ENCODE assay signal across 13 cellular contexts in genomic region chr10:77409697-77410471, GRCh38.
A peak's percentile ranks its signal among the peaks of the same experiment; 100 is the strongest.
DNase-seq lines count a peak whose midpoint lies in the region; TF ChIP-seq lines count a peak whose summit lies in the region.
"Had no signal": no experiment of that assay in that cellular context is flagged by ENCODE, and none has a peak within 500 bp of the region (broad histone marks: within the 10 kb centered on the region; RNA-seq: fewer than 3 reads in every experiment).

No MANE protein-coding gene starts in this region.

- peak overlapping the region; percentile 37 for H2BK15ac ChIP-seq in mesenchymal stem cell (ENCODE audit: low read depth, poor library complexity, severe bottlenecking)

- no peaks in the 10 kb centered on the region for H3K9me3 ChIP-seq in PC-9 (ENCODE audit: insufficient read depth, low read depth)
- H3K9me3 ChIP-seq in mesenchymal stem cell (ENCODE audit: control insufficient read depth, low read length) = no peaks in the 10 kb centered on the region
- H3K9me3 ChIP-seq in smooth muscle cell (replicated peaks; ENCODE audit: low read depth) = no peaks in the 10 kb centered on the region
- H3K9me3 ChIP-seq in osteoblast (ENCODE audit: low read depth, low read length) = no peaks in the 10 kb centered on the region
- H3K9me3 ChIP-seq: gastrocnemius medialis had no signal

- H3K4me1 ChIP-seq in PC-9 (replicated peaks; ENCODE audit: insufficient read depth) = peaks cover 38% of the 10 kb centered on the region
- H3K4me1 ChIP-seq in mesenchymal stem cell (ENCODE audit: control insufficient read depth, insufficient read depth, low read depth, low read length) = peaks cover 29% of the 10 kb centered on the region
- H3K4me1 ChIP-seq in smooth muscle cell (ENCODE audit: low read depth) = peaks cover 12% of the 10 kb centered on the region
- peaks cover 9% of the 10 kb centered on the region for H3K4me1 ChIP-seq in osteoblast (ENCODE audit: insufficient read depth, low read length)

- no peak overlapping the region for H3K27ac ChIP-seq in PC-9
- H3K27ac ChIP-seq in mesenchymal stem cell (ENCODE audit: low read length, poor library complexity, severe bottlenecking) = no peak overlapping the region
- H3K27ac ChIP-seq in smooth muscle cell (ENCODE audit: low read depth) = no peak overlapping the region
- H3K27ac ChIP-seq in osteoblast (ENCODE audit: low read depth, low read length) = no peak overlapping the region
- H3K27ac ChIP-seq: skin epidermis had no signal

- H2BK12ac ChIP-seq in mesenchymal stem cell (ENCODE audit: low read length in 2 of 2) = peak overlapping the region in 1 of 2 experiments; percentile 79

- H2BK5ac ChIP-seq in mesenchymal stem cell (ENCODE audit: low read depth, low read length, poor library complexity, severe bottlenecking) = no peak overlapping the region

- peak overlapping the region in 1 of 2 experiments; percentile 74 for H3K14ac ChIP-seq in mesenchymal stem cell (ENCODE audit: low read length in 2 of 2)

- H3K18ac ChIP-seq in mesenchymal stem cell (ENCODE audit: low read depth in 1 of 2, low read length in 2 of 2) = peak overlapping the region in 1 of 2 experiments; percentile 82

- no peaks in the 10 kb centered on the region for H3K36me3 Mint-ChIP-seq in progenitor cell of endocrine pancreas (ENCODE audit: insufficient read depth)

- H4K8ac ChIP-seq in mesenchymal stem cell (ENCODE audit: low read length) = peak overlapping the region; percentile 38

- H2BK120ac ChIP-seq in mesenchymal stem cell (ENCODE audit: low read depth, low read length) = no peak overlapping the region

- H2AK5ac ChIP-seq in mesenchymal stem cell (ENCODE audit: low read length, severe bottlenecking) = no peak overlapping the region

- H4K20me1 ChIP-seq in PC-9 (ENCODE audit: insufficient read depth) (0 out of 2 replicates have a peak, but pooled peaks cover 4% of the 10 kb centered on the region), smooth muscle cell (ENCODE audit: low read depth) (no peaks in the 10 kb centered on the region), osteoblast (ENCODE audit: insufficient read depth, low read length) (no peaks in the 10 kb centered on the region)

- H3K36me3 ChIP-seq in PC-9 (ENCODE audit: low read depth) = no peaks in the 10 kb centered on the region
- H3K36me3 ChIP-seq in mesenchymal stem cell (ENCODE audit: control insufficient read depth in 1 of 2, insufficient read depth in 2 of 2, low read depth in 1 of 2, low read length in 2 of 2) = no peaks in the 10 kb centered on the region
- H3K36me3 ChIP-seq in smooth muscle cell (ENCODE audit: low read depth) = no peaks in the 10 kb centered on the region
- H3K36me3 ChIP-seq in osteoblast (ENCODE audit: insufficient read depth, low read length) = no peaks in the 10 kb centered on the region
- H3K36me3 ChIP-seq: gastrocnemius medialis had no signal

- H3K9me3 Mint-ChIP-seq in progenitor cell of endocrine pancreas (ENCODE audit: low read depth) = no peaks in the 10 kb centered on the region

- TF ChIP-seq CTCF in LNCaP clone FGC (IDR thresholded peaks at IDR 0.05; ENCODE audit: control insufficient read depth, extremely low read depth, insufficient read depth) (no peak), PC-9 (conservative IDR thresholded peaks at IDR 0.05) (no peak), progenitor cell of endocrine pancreas (IDR thresholded peaks at IDR 0.05; ENCODE audit: unreplicated experiment) (no peak), smooth muscle cell (IDR thresholded peaks at IDR 0.05; ENCODE audit: borderline replicate concordance, insufficient read depth, poor library complexity, severe bottlenecking) (no peak), osteoblast (IDR thresholded peaks at IDR 0.05; ENCODE audit: extremely low read depth, low read depth, low read length) (no peak)

- no peak overlapping the region for H3K9ac ChIP-seq in mesenchymal stem cell (ENCODE audit: low read length)
- no peak overlapping the region for H3K9ac ChIP-seq in smooth muscle cell (ENCODE audit: low read depth)

- 80% methylated on average over 7 of the region's 7 CpGs for WGBS in mesenchymal stem cell
- 78% methylated on average over 7 of the region's 7 CpGs for WGBS in smooth muscle cell (ENCODE audit: low lambda C conversion rate)

- H3K23ac ChIP-seq in mesenchymal stem cell (ENCODE audit: low read length in 2 of 2) = peak overlapping the region in 1 of 2 experiments; percentile 57

- H3K4me1 Mint-ChIP-seq in progenitor cell of endocrine pancreas (ENCODE audit: low read depth) = peaks cover 16% of the 10 kb centered on the region

- H2AFZ ChIP-seq in PC-9 = no peak overlapping the region
- H2AFZ ChIP-seq in mesenchymal stem cell (ENCODE audit: low read depth, low read length) = no peak overlapping the region
- no peak overlapping the region for H2AFZ ChIP-seq in smooth muscle cell (ENCODE audit: low read depth)
- no peak overlapping the region for H2AFZ ChIP-seq in osteoblast (ENCODE audit: low read length)

- H3K4ac ChIP-seq in mesenchymal stem cell (ENCODE audit: low read depth in 1 of 2, low read length in 2 of 2) = no peak overlapping the region

- CTCF ChIA-PET in PC-9 (lab: Charles Lee) = no interaction called here

- H3K27me3 ChIP-seq in PC-9 (ENCODE audit: insufficient read depth, low read depth) = no peaks in the 10 kb centered on the region
- no peaks in the 10 kb centered on the region for H3K27me3 ChIP-seq in mesenchymal stem cell (ENCODE audit: control insufficient read depth in 1 of 2, insufficient read depth in 1 of 2, low read length in 2 of 2)
- H3K27me3 ChIP-seq in smooth muscle cell (ENCODE audit: low read depth) = no peaks in the 10 kb centered on the region
- H3K27me3 ChIP-seq in osteoblast (ENCODE audit: insufficient read depth, low read length) = no peaks in the 10 kb centered on the region
- H3K27me3 ChIP-seq: gastrocnemius medialis had no signal

- H3K4me2 ChIP-seq in PC-9 (peak overlapping the region; percentile 33), mesenchymal stem cell (ENCODE audit: low read length, poor library complexity, severe bottlenecking) (no peak overlapping the region), smooth muscle cell (no peak overlapping the region), osteoblast (ENCODE audit: insufficient read depth, low read length) (no peak overlapping the region)

- H3K4me3 Mint-ChIP-seq in progenitor cell of endocrine pancreas (ENCODE audit: low read depth) = no peak overlapping the region

- H3K79me1 ChIP-seq in mesenchymal stem cell (replicated peaks; ENCODE audit: low read length, poor library complexity, severe bottlenecking) = peaks cover 20% of the 10 kb centered on the region

- peak overlapping the region; percentile 81 for H4K91ac ChIP-seq in mesenchymal stem cell (ENCODE audit: low read length)

- peaks cover 45% of the 10 kb centered on the region for H3K27me3 Mint-ChIP-seq in progenitor cell of endocrine pancreas

- intact Hi-C loops in PC-9 (cut with micrococcal nuclease; ENCODE audit: unreplicated experiment) = loop anchor here (5.0 kb wide), 1 partner anchor 177 kb away; no protein-coding TSS in a partner anchor

- POLR2A ChIA-PET in PC-9 (lab: Charles Lee; ENCODE audit: unreplicated experiment) = no interaction called here

- H3K27ac Mint-ChIP-seq in progenitor cell of endocrine pancreas = no peak overlapping the region

- H3K4me3 ChIP-seq in LNCaP clone FGC (ENCODE audit: low read depth, low read length) = no peak overlapping the region
- H3K4me3 ChIP-seq in PC-9 = no peak overlapping the region
- no peak overlapping the region for H3K4me3 ChIP-seq in mesenchymal stem cell (ENCODE audit: insufficient read depth in 1 of 2, low read depth in 1 of 2, low read length in 2 of 2)
- H3K4me3 ChIP-seq in smooth muscle cell = no peak overlapping the region
- no peak overlapping the region for H3K4me3 ChIP-seq in osteoblast (ENCODE audit: insufficient read depth, low read length)
- H3K4me3 ChIP-seq: gastrocnemius medialis, skin epidermis had no signal

- no peaks in the 10 kb centered on the region for H3K9me2 ChIP-seq in PC-9 (ENCODE audit: insufficient read depth)

- H3F3A ChIP-seq in PC-9 (ENCODE audit: insufficient read depth, low read depth) = peaks cover 21% of the 10 kb centered on the region; the same call in 1 of the 2 replicates
- H3F3A ChIP-seq in smooth muscle cell (ENCODE audit: low read depth) = no peaks in the 10 kb centered on the region

- DNase-seq in DMS53 treated with DMSO at 0.1 percent for 48 hours (lab: John Stamatoyannopoulos, UW; ENCODE audit: unreplicated experiment) = peak; percentile 92
- DNase-seq in LNCaP clone FGC (ENCODE audit: low read depth) = peak; percentile 63
- DNase-seq in PC-9 = peak; percentile 86 to 92
- DNase-seq in mesenchymal stem cell = no peak
- DNase-seq in EL = no peak
- no peak for DNase-seq in progenitor cell of endocrine pancreas (ENCODE audit: low spot score, unreplicated experiment)
- no peak for DNase-seq in smooth muscle cell (lab: John Stamatoyannopoulos, UW; ENCODE audit: unreplicated experiment)
- DNase-seq in osteoblast (ENCODE audit: insufficient read length, low spot score, missing footprints) = no peak
- DNase-seq: activated naive CD4-positive, alpha-beta T cell treated with anti-CD3 and anti-CD28 coated beads, Interleukin-2, amount 50 U/mL, for 16 hours; DND-41; stimulated activated CD8-positive, alpha-beta memory T cell treated with anti-CD3 and anti-CD28 coated beads, Interleukin-4, amount 100 ng/mL, for 48 hours had no signal

- H3K79me2 ChIP-seq in PC-9 (ENCODE audit: low read depth) (no peaks in the 10 kb centered on the region), smooth muscle cell (ENCODE audit: low read depth) (no peaks in the 10 kb centered on the region), osteoblast (ENCODE audit: insufficient read depth, low read length) (no peaks in the 10 kb centered on the region)

- no TSS peak for BruUV-seq in PC-9 (replicated peaks; lab: Mats Ljungman, UMichigan)

Comparison
In these comparisons a context has a peak if more than half of its experiments do, and no peak if none do; other contexts are left out.
1. DNase-seq: peak in DMS53 treated with DMSO at 0.1 percent for 48 hours (single experiment), LNCaP clone FGC (single experiment) and PC-9 (2 of 2); none in mesenchymal stem cell (single experiment), EL (single experiment), progenitor cell of endocrine pancreas (single experiment), smooth muscle cell (single experiment) and osteoblast (single experiment).